ENCODE assay signal across 8 cellular contexts in the genomic region with DNA sequence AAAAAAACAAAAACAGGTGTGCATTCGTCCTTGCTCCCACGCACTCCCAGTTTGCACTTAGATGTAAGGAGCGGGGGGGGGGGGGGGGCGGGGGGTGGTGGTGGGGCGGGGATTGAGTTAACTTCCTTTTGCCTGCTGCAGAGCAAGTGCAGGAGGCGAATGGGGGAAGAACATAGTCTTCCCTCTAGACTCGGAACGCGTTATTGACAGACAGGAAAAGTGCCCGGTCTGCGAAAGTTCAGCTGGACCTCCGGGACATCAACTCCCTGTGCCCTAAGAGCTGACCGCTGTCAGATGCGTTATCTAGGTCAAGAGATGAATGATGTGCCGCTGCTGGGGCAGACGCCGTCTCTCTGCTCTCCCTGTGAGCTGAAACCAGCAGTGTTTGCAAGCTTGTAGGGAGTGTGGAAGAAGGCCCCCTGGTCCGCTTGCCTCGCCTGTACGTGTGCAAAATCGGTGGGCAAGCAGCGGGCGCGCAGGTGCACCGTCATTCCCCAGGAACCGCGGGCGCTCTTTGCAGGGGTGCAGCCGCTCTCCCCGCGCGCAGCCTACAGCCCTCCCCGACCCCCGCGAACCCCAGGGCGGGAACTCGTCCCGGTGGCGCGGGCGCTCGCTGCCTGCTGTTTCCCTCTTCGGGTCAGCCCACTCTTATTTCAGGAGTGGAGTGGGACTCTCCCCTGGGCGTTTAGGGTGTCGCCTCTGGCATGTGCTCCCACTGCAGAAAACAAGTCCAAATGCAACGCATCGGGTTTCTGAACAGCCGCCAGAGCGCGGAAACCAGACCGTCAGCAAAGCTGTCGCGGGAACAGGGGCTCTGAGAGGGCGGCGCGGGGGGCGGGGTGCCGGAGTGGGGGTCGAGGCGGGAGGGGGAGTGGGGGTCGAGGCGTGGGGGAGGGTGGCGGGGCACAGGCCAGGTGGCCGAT. TPM values are rescaled to one million over a fixed set of nuclear protein-coding genes. Genes with fewer than 3 reads are reported as not detected.
DNase-seq lines count a peak whose midpoint lies in the region; ATAC-seq and TF ChIP-seq lines count a peak whose summit lies in the region.

No MANE protein-coding gene starts in this region.

- H3K27ac ChIP-seq in HEK293 (ENCODE audit: extremely low read depth, low read depth, low read length) = peak overlapping the region; percentile 12; the same call in 1 of the 2 replicates
- H3K27ac ChIP-seq in muscle layer of duodenum (ENCODE audit: low read length) = no peak overlapping the region

- H3K4me1 ChIP-seq in BE2C = no peaks in the 10 kb centered on the region
- peaks cover 16% of the 10 kb centered on the region for H3K4me1 ChIP-seq in HEK293 (ENCODE audit: control insufficient read depth, insufficient read depth, low read length)
- H3K4me1 ChIP-seq in muscle layer of duodenum (ENCODE audit: control insufficient read depth in 1 of 2, insufficient read depth in 2 of 2, low read length in 2 of 2) = peaks cover 3 to 27% of the 10 kb centered on the region in 2 donors

- H3K4me1 Mint-ChIP-seq in effector memory CD8-positive, alpha-beta T cell (ENCODE audit: low read depth in 2 of 2) = peaks cover 20 to 25% of the 10 kb centered on the region in 2 donors
- peaks cover 7% of the 10 kb centered on the region for H3K4me1 Mint-ChIP-seq in type B pancreatic cell (ENCODE audit: unreplicated experiment)

- no peaks in the 10 kb centered on the region for H3K9me3 ChIP-seq in BE2C
- H3K9me3 ChIP-seq in HEK293 (ENCODE audit: control insufficient read depth, insufficient read depth, low read depth, low read length) = no peaks in the 10 kb centered on the region
- H3K9me3 ChIP-seq in muscle layer of duodenum (ENCODE audit: control insufficient read depth in 1 of 2, low read length in 2 of 2) = no peaks in the 10 kb centered on the region

- H3K4me3 ChIP-seq in BE2C (ENCODE audit: low read depth, low read length) (peak overlapping the region; percentile 45), HEK293 (ENCODE audit: low read depth, low read length) (peak overlapping the region; percentile 44), muscle layer of duodenum (ENCODE audit: low read depth in 1 of 2, low read length in 2 of 2) (peak overlapping the region; percentile 61 to 92)

- H3K9me3 Mint-ChIP-seq in effector memory CD8-positive, alpha-beta T cell = no peaks in the 10 kb centered on the region
- no peaks in the 10 kb centered on the region for H3K9me3 Mint-ChIP-seq in type B pancreatic cell

- no peaks in the 10 kb centered on the region for H3K36me3 ChIP-seq in BE2C
- no peaks in the 10 kb centered on the region for H3K36me3 ChIP-seq in HEK293 (ENCODE audit: control insufficient read depth in 2 of 2, insufficient read depth in 1 of 2, low read length in 2 of 2)
- H3K36me3 ChIP-seq in muscle layer of duodenum (ENCODE audit: control insufficient read depth in 1 of 2, insufficient read depth in 2 of 2, low read length in 2 of 2) = peaks cover 0 to 4% of the 10 kb centered on the region in 2 donors

- H3K36me3 Mint-ChIP-seq in effector memory CD8-positive, alpha-beta T cell (ENCODE audit: insufficient read depth) = peaks cover 34% of the 10 kb centered on the region
- H3K36me3 Mint-ChIP-seq in type B pancreatic cell = peaks cover 6% of the 10 kb centered on the region

- H3K27ac Mint-ChIP-seq in effector memory CD8-positive, alpha-beta T cell = peak overlapping the region in 1 of 2 donors; percentile 79
- H3K27ac Mint-ChIP-seq in type B pancreatic cell = no peak overlapping the region

- peak; percentile 4 for ATAC-seq in effector memory CD8-positive, alpha-beta T cell (replicated peaks)
- ATAC-seq in sciatic nerve (no peak), HG03469 (IDR thresholded peaks at IDR 0.05; ENCODE audit: unreplicated experiment) (no peak)

- POLR2A ChIA-PET in HEK293 (lab: Yijun Ruan, JAX) = interaction anchor here (5.1 kb wide), 1 partner anchor 200 kb away, joined by 92 read pairs; no protein-coding TSS in a partner anchor

- H3K27me3 Mint-ChIP-seq in effector memory CD8-positive, alpha-beta T cell = no peaks in the 10 kb centered on the region
- H3K27me3 Mint-ChIP-seq in type B pancreatic cell = peaks cover 46% of the 10 kb centered on the region

- peak overlapping the region; percentile 84 to 93 for H3K4me3 Mint-ChIP-seq in effector memory CD8-positive, alpha-beta T cell
- H3K4me3 Mint-ChIP-seq in type B pancreatic cell = peak overlapping the region; percentile 82

- CTCF ChIA-PET in HEK293 (lab: Yijun Ruan, JAX) = interaction anchor here (0.6 to 2.0 kb wide), 7 partner anchors 33 to 478 kb away, joined by 3 to 11 read pairs (median 4); no protein-coding TSS in a partner anchor

- DNase-seq in BE2C (no peak), type B pancreatic cell (ENCODE audit: extremely low spot score, unreplicated experiment) (no peak), sciatic nerve (ENCODE audit: low spot score) (no peak)
- peak; percentile 56 for DNase-seq in activated CD4-positive, alpha-beta T cell treated with anti-CD3 and anti-CD28 coated beads for 48 hours
- DNase-seq in effector memory CD8-positive, alpha-beta T cell = peak; percentile 22 to 38 (median 27)

- TF ChIP-seq CTCF in BE2C (IDR thresholded peaks at IDR 0.05; ENCODE audit: low read depth, low read length) (no peak), HEK293 (tag by site-specific recombination; IDR thresholded peaks at IDR 0.05) (no peak), type B pancreatic cell (conservative IDR thresholded peaks at IDR 0.05) (no peak)

- H3K27me3 ChIP-seq in BE2C (peaks cover 25% of the 10 kb centered on the region), muscle layer of duodenum (ENCODE audit: low read depth, low read length) (no peaks in the 10 kb centered on the region)

- intact Hi-C loops in sciatic nerve (cut with DNase I) = loop anchor here (10.0 kb wide), 2 partner anchors 56 to 204 kb away; no protein-coding TSS in a partner anchor

TF ChIP-seq in HEK293, 187 proteins besides CTCF, POLR2A, EP300 and RAD21 (continues in another document):
- TF ChIP-seq ZNF280C (tag by site-specific recombination; IDR thresholded peaks at IDR 0.05) (no peak), GLI4 (tag by site-specific recombination; IDR thresholded peaks at IDR 0.05) (no peak), SCRT1 (tag by site-specific recombination; IDR thresholded peaks at IDR 0.05; ENCODE audit: borderline replicate concordance) (no peak)
- TF ChIP-seq, protein P1, sequence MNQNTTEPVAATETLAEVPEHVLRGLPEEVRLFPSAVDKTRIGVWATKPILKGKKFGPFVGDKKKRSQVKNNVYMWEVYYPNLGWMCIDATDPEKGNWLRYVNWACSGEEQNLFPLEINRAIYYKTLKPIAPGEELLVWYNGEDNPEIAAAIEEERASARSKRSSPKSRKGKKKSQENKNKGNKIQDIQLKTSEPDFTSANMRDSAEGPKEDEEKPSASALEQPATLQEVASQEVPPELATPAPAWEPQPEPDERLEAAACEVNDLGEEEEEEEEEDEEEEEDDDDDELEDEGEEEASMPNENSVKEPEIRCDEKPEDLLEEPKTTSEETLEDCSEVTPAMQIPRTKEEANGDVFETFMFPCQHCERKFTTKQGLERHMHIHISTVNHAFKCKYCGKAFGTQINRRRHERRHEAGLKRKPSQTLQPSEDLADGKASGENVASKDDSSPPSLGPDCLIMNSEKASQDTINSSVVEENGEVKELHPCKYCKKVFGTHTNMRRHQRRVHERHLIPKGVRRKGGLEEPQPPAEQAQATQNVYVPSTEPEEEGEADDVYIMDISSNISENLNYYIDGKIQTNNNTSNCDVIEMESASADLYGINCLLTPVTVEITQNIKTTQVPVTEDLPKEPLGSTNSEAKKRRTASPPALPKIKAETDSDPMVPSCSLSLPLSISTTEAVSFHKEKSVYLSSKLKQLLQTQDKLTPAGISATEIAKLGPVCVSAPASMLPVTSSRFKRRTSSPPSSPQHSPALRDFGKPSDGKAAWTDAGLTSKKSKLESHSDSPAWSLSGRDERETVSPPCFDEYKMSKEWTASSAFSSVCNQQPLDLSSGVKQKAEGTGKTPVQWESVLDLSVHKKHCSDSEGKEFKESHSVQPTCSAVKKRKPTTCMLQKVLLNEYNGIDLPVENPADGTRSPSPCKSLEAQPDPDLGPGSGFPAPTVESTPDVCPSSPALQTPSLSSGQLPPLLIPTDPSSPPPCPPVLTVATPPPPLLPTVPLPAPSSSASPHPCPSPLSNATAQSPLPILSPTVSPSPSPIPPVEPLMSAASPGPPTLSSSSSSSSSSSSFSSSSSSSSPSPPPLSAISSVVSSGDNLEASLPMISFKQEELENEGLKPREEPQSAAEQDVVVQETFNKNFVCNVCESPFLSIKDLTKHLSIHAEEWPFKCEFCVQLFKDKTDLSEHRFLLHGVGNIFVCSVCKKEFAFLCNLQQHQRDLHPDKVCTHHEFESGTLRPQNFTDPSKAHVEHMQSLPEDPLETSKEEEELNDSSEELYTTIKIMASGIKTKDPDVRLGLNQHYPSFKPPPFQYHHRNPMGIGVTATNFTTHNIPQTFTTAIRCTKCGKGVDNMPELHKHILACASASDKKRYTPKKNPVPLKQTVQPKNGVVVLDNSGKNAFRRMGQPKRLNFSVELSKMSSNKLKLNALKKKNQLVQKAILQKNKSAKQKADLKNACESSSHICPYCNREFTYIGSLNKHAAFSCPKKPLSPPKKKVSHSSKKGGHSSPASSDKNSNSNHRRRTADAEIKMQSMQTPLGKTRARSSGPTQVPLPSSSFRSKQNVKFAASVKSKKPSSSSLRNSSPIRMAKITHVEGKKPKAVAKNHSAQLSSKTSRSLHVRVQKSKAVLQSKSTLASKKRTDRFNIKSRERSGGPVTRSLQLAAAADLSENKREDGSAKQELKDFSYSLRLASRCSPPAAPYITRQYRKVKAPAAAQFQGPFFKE (tag by site-specific recombination; IDR thresholded peaks at IDR 0.05; ENCODE audit: borderline replicate concordance) = no peak

RNA-seq across cellular contexts. Expression of gene PFKFB3, which starts 1.9 kb away (rescaled TPM):
- polyA plus RNA-seq in BE2C (2012; ENCODE audit: insufficient read depth, insufficient read length, low read depth) = 12.1 TPM
- total RNA-seq in type B pancreatic cell (ENCODE audit: low replicate concordance) = 14.0 and 30.2 TPM in 2 replicates
- 87.7 TPM for total RNA-seq in sciatic nerve

Comparison
In these comparisons a context has a peak if more than half of its experiments do, and no peak if none do; other contexts are left out.
1. DNase-seq: peak in activated CD4-positive, alpha-beta T cell treated with anti-CD3 and anti-CD28 coated beads for 48 hours (single experiment) and effector memory CD8-positive, alpha-beta T cell (3 of 3); none in BE2C (single experiment), type B pancreatic cell (single experiment) and sciatic nerve (single experiment).
2. Peak in every context shown above with its lines, with median percentiles within 50 percentile points of each other: H3K4me3 ChIP-seq.